Comparison of ENCODE assay signal across 18 cellular contexts in the genomic region with DNA sequence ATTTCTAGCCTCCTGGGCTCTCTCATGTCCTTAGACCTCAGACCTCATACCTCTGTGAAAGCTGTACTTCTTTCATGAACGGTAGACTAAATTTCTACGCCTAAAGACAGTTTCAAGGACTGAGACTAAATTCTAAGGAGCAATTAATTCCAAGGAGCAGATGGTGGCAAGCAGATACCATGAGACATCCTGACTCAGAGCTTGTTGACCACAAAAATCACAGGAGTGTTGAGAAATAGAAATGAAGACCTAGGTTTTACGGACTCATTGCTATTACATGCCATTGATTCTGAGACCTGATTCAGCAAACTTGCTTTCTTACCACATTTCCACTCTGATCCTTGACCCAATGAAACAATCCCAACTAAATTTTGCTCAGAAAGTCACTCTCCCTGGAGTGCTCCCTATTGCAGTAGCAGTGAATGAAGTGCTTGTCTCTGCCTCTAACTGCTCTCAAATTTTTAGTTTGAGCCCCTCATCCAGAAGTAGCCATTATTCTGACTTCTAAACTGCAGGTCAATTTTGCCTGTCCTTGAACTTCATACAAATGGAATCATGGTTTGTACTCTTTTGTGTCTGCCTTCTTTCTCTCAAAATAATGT. TPM values are rescaled to one million over a fixed set of nuclear protein-coding genes. Genes with fewer than 3 reads are reported as not detected.
A peak's percentile ranks its signal among the peaks of the same experiment; 100 is the strongest.
DNase-seq lines count a peak whose midpoint lies in the region; ATAC-seq and TF ChIP-seq lines count a peak whose summit lies in the region.
"Had no signal": no experiment of that assay in that cellular context is flagged by ENCODE, and none has a peak within 500 bp of the region (broad histone marks: within the 10 kb centered on the region; RNA-seq: fewer than 3 reads in every experiment).

No MANE protein-coding gene starts in this region.

- H3K4me2 ChIP-seq in GM23248 (ENCODE audit: unreplicated experiment) (no peak overlapping the region), PC-3 (ENCODE audit: low read length) (no peak overlapping the region)

- H3K27me3 ChIP-seq in GM23248 (replicated peaks; ENCODE audit: insufficient read depth) = peaks cover 4% of the 10 kb centered on the region; the same call in 1 of the 2 replicates
- 0 out of 2 replicates have a peak, but pooled peaks cover 3% of the 10 kb centered on the region for H3K27me3 ChIP-seq in PC-3 (ENCODE audit: low read length)
- H3K27me3 ChIP-seq: esophagus squamous epithelium, SJSA1 had no signal

- H3K9ac ChIP-seq in GM23248 (no peak overlapping the region), PC-3 (ENCODE audit: low read length) (no peak overlapping the region)

- POLR2A ChIA-PET in PC-3 (lab: Charles Lee; ENCODE audit: unreplicated experiment) = no interaction called here

- H3K4me3 ChIP-seq in GM23248 (no peak overlapping the region), PC-3 (ENCODE audit: low read length) (no peak overlapping the region), epithelial cell of proximal tubule (ENCODE audit: low read depth, low read length) (no peak overlapping the region)
- H3K4me3 ChIP-seq: esophagus squamous epithelium, psoas muscle, SJSA1 had no signal

- no peak overlapping the region for H3K27ac ChIP-seq in GM23248
- H3K27ac ChIP-seq in PC-3 (ENCODE audit: low read length) = no peak overlapping the region
- H3K27ac ChIP-seq: esophagus squamous epithelium, psoas muscle, SJSA1 had no signal

- DNase-seq in GM23248 = peak; percentile 83
- DNase-seq in PC-3 = peak; percentile 37
- peak; percentile 51 for DNase-seq in epithelial cell of proximal tubule (ENCODE audit: low read depth)
- DNase-seq in renal cortical epithelial cell (ENCODE audit: low read depth) = peak; percentile 54
- no peak for DNase-seq in NCI-H2081 (lab: John Stamatoyannopoulos, UW)
- no peak for DNase-seq in cerebellar nuclear complex (lab: John Stamatoyannopoulos, UW)
- DNase-seq in NCI-H82 treated with DMSO at 0.1 percent for 48 hours (lab: John Stamatoyannopoulos, UW; ENCODE audit: unreplicated experiment) = no peak
- DNase-seq in activated T-cell treated with anti-CD3 and anti-CD28 coated beads, Interleukin-2, amount 50 U/mL, for 48 hours = no peak
- DNase-seq: activated CD4-positive, alpha-beta T cell treated with anti-CD3 and anti-CD28 coated beads, Interleukin-2, amount 50 U/mL, for 4 hours; activated T-cell treated with anti-CD3 and anti-CD28 coated beads, Interleukin-2, amount 50 U/mL, for 72 hours; CD8-positive, alpha-beta T cell; esophagus squamous epithelium; naive thymus-derived CD8-positive, alpha-beta T cell; NCI-H1105 treated with DMSO at 0.1 percent for 48 hours; NCI-H226; psoas muscle; T-helper 9 cell had no signal

- H3K79me2 ChIP-seq in GM23248 (ENCODE audit: insufficient read depth) = no peaks in the 10 kb centered on the region
- no peaks in the 10 kb centered on the region for H3K79me2 ChIP-seq in PC-3 (ENCODE audit: low read length)

- intact Hi-C loops in PC-3 (cut with micrococcal nuclease) = no loop called here

- H3K9me3 ChIP-seq in GM23248 (ENCODE audit: low read depth) = no peaks in the 10 kb centered on the region
- H3K9me3 ChIP-seq in PC-3 (ENCODE audit: low read length) = no peaks in the 10 kb centered on the region
- H3K9me3 ChIP-seq: esophagus squamous epithelium, psoas muscle, SJSA1 had no signal

- H3K9me2 ChIP-seq in GM23248 (ENCODE audit: insufficient read depth) (no peaks in the 10 kb centered on the region), PC-3 (replicated peaks; ENCODE audit: low read length) (no peaks in the 10 kb centered on the region)

- peaks cover 9% of the 10 kb centered on the region for H3K4me1 ChIP-seq in GM23248 (ENCODE audit: insufficient read depth)
- no peaks in the 10 kb centered on the region for H3K4me1 ChIP-seq in PC-3 (ENCODE audit: insufficient read depth, low read length)
- H3K4me1 ChIP-seq: esophagus squamous epithelium, psoas muscle, SJSA1 had no signal

- H3K36me3 ChIP-seq in GM23248 (ENCODE audit: low read depth) (no peaks in the 10 kb centered on the region), PC-3 (ENCODE audit: low read depth, low read length) (no peaks in the 10 kb centered on the region)
- H3K36me3 ChIP-seq: esophagus squamous epithelium, SJSA1 had no signal

- WGBS in GM23248 (ENCODE audit: low coverage in 1 of 2, low lambda C conversion rate in 2 of 2, missing lambda C conversion rate in 2 of 2), 2 experiments = 57 to 58% methylated on average over 3 of the region's 3 CpGs

- no peak for TF ChIP-seq CTCF in PC-3 (conservative IDR thresholded peaks at IDR 0.05; ENCODE audit: low read depth, low read length)
- TF ChIP-seq CTCF in epithelial cell of proximal tubule (conservative IDR thresholded peaks at IDR 0.05; ENCODE audit: low read depth, low read length) = no peak

- in situ Hi-C loops in GM23248 (cut with MboI) = no loop called here

- CTCF ChIA-PET in PC-3 (lab: Charles Lee) = no interaction called here

- no peaks in the 10 kb centered on the region for H4K20me1 ChIP-seq in GM23248 (ENCODE audit: insufficient read depth)
- H4K20me1 ChIP-seq in PC-3 (ENCODE audit: low read length) = no peaks in the 10 kb centered on the region

- H3F3A ChIP-seq in GM23248 (ENCODE audit: insufficient read depth) (peaks cover 12% of the 10 kb centered on the region), PC-3 (ENCODE audit: low read length, unreplicated experiment) (no peaks in the 10 kb centered on the region)

- no peak for ATAC-seq in PC-3
- ATAC-seq: activated T-cell treated with anti-CD3 and anti-CD28 coated beads, Interleukin-2, amount 50 U/mL, for 72 hours; CD8-positive, alpha-beta T cell; naive thymus-derived CD8-positive, alpha-beta T cell; psoas muscle had no signal

- H2AFZ ChIP-seq in GM23248 = no peak overlapping the region
- no peak overlapping the region for H2AFZ ChIP-seq in PC-3 (ENCODE audit: low read length)

- BruUV-seq in PC-3 (replicated peaks; lab: Mats Ljungman, UMichigan) = no TSS peak

RNA-seq across cellular contexts. Expression of a gene that starts 52.0 kb away (rescaled TPM):
- total RNA-seq in GM23248 (2014; rRNA removed; shearing (Covaris generic)) = 22.3 and 27.8 TPM in 2 replicates
- 6.6 and 6.8 TPM in 2 replicates for polyA plus RNA-seq in GM23248 (2016; fragmentation: Nextera tagmentation; extraction: Ambion mirVana)
- total RNA-seq in PC-3 (2014; rRNA removed) = 19.4 and 20.0 TPM in 2 replicates
- 14.4 and 20.0 TPM in 2 replicates for total RNA-seq in epithelial cell of proximal tubule
- total RNA-seq in renal cortical epithelial cell = 24.8 and 36.5 TPM in 2 replicates

Comparison
In these comparisons a context has a peak if more than half of its experiments do, and no peak if none do; other contexts are left out.
1. DNase-seq: peak in GM23248 (single experiment), PC-3 (single experiment), epithelial cell of proximal tubule (single experiment) and renal cortical epithelial cell (single experiment); none in NCI-H2081 (0 of 2), cerebellar nuclear complex (0 of 2), NCI-H82 treated with DMSO at 0.1 percent for 48 hours (single experiment) and activated T-cell treated with anti-CD3 and anti-CD28 coated beads, Interleukin-2, amount 50 U/mL, for 48 hours (0 of 2).